ENCODE assay signal across 8 cellular contexts in genomic region chr14:95533391-95533821, GRCh38. TPM values are rescaled to one million over a fixed set of nuclear protein-coding genes. Genes with fewer than 3 reads are reported as not detected.
DNase-seq lines count a peak whose midpoint lies in the region; ATAC-seq and TF ChIP-seq lines count a peak whose summit lies in the region.

No MANE protein-coding gene starts in this region.

- H3K9me1 ChIP-seq in IMR-90 (ENCODE audit: insufficient read depth, low read length): peaks cover 11% of the 10 kb centered on the region

- H3K9me3 ChIP-seq in CD4-positive, alpha-beta T cell (ENCODE audit: control insufficient read depth, low read length): no peaks in the 10 kb centered on the region
- no peaks in the 10 kb centered on the region for H3K9me3 ChIP-seq in IMR-90 (ENCODE audit: control insufficient read depth, insufficient read depth, low read length)
- no peaks in the 10 kb centered on the region for H3K9me3 ChIP-seq in SJCRH30 (replicated peaks)
- no peaks in the 10 kb centered on the region for H3K9me3 ChIP-seq in endodermal cell (ENCODE audit: control insufficient read depth, low read length)
- no peaks in the 10 kb centered on the region for H3K9me3 ChIP-seq in neuron (ENCODE audit: low read length)

- 0% methylated on average over 2 of the region's 10 CpGs; no CpG with 5 or more reads in 1 of the 2 experiments for WGBS in IMR-90 (ENCODE audit: extremely low coverage in 2 of 2, insufficient read length in 1 of 2), 2 experiments
- WGBS in endodermal cell (ENCODE audit: insufficient coverage in 1 of 2, insufficient read length in 1 of 2), 2 experiments: 22 to 28% methylated on average over 9 to 10 of the region's 10 CpGs

- peak overlapping the region; percentile 85 for H3K27ac Mint-ChIP-seq in CD4-positive, alpha-beta T cell
- H3K27ac Mint-ChIP-seq in endodermal cell: peak overlapping the region; percentile 92

- TF ChIP-seq CTCF in CD4-positive, alpha-beta T cell (IDR thresholded peaks at IDR 0.05): no peak
- TF ChIP-seq CTCF in IMR-90 (conservative IDR thresholded peaks at IDR 0.05; ENCODE audit: low read depth, low read length) (no peak), endodermal cell (conservative IDR thresholded peaks at IDR 0.05) (no peak)

- no peak for TF ChIP-seq RAD21 in IMR-90 (IDR thresholded peaks at IDR 0.05; ENCODE audit: low read length)

- H3K4me3 ChIP-seq in IMR-90 (ENCODE audit: insufficient read depth, low read depth, low read length): peak overlapping the region; percentile 62
- H3K4me3 ChIP-seq in SJCRH30: peak overlapping the region; percentile 96
- H3K4me3 ChIP-seq in endodermal cell (ENCODE audit: low read length): peak overlapping the region; percentile 87
- peak overlapping the region; percentile 99 for H3K4me3 ChIP-seq in neuron (ENCODE audit: low read length)

- peak overlapping the region; percentile 72 for H3K56ac ChIP-seq in IMR-90 (ENCODE audit: extremely low read depth, insufficient read depth, low read length)

- H3K27me3 Mint-ChIP-seq in CD4-positive, alpha-beta T cell: no peaks in the 10 kb centered on the region
- no peaks in the 10 kb centered on the region for H3K27me3 Mint-ChIP-seq in endodermal cell (ENCODE audit: insufficient read depth)

- no TSS peak for BruUV-seq in IMR-90 (replicated peaks; lab: Mats Ljungman, UMichigan)

- H3K36me3 ChIP-seq in IMR-90 (ENCODE audit: control insufficient read depth, insufficient read depth, low read length): no peaks in the 10 kb centered on the region
- H3K36me3 ChIP-seq in SJCRH30: peaks cover 6% of the 10 kb centered on the region
- peaks cover 18% of the 10 kb centered on the region for H3K36me3 ChIP-seq in endodermal cell (ENCODE audit: control insufficient read depth, insufficient read depth, low read length)
- H3K36me3 ChIP-seq in neuron (ENCODE audit: insufficient read depth, low read length): no peaks in the 10 kb centered on the region

- peak overlapping the region; percentile 2 for H2AFZ ChIP-seq in IMR-90 (replicated peaks; ENCODE audit: low read length, poor library complexity)
- H2AFZ ChIP-seq in neuron (ENCODE audit: low read depth, low read length): peak overlapping the region; percentile 37

- peak overlapping the region; percentile 97 for H3K14ac ChIP-seq in IMR-90 (replicated peaks; ENCODE audit: low read depth, low read length)

- H3K4ac ChIP-seq in IMR-90 (ENCODE audit: low read depth, low read length): peak overlapping the region; percentile 95

- peak overlapping the region; percentile 87 for H3K23ac ChIP-seq in IMR-90 (ENCODE audit: low read depth, low read length)

- intact Hi-C loops in CD4-positive, alpha-beta T cell (cut with DNase I, micrococcal nuclease): loop anchor here in 1 of 2 experiments (10.0 kb wide), 1 partner anchor 219 kb away; the partner anchor contains the start of gene CLMN
- intact Hi-C loops in IMR-90 (cut with micrococcal nuclease): loop anchor here (5.0 to 10.0 kb wide), 4 partner anchors 309 to 931 kb away; no protein-coding TSS in a partner anchor

- H3K4me3 Mint-ChIP-seq in CD4-positive, alpha-beta T cell: peak overlapping the region; percentile 94
- peak overlapping the region; percentile 80 for H3K4me3 Mint-ChIP-seq in endodermal cell

- no peak for ATAC-seq in CD4-positive, alpha-beta T cell (ENCODE audit: poor library complexity)
- ATAC-seq in IMR-90 (ENCODE audit: low read depth) (no peak), GM19328 (IDR thresholded peaks at IDR 0.05; ENCODE audit: unreplicated experiment) (no peak), GM18867 (IDR thresholded peaks at IDR 0.05; ENCODE audit: unreplicated experiment) (no peak), HG03342 (IDR thresholded peaks at IDR 0.05; ENCODE audit: unreplicated experiment) (no peak)

- dilution Hi-C loops in IMR-90 (cut with HindIII; ENCODE audit: low sequenced_read_pairs, unreplicated experiment): no loop called here

- peaks cover 32% of the 10 kb centered on the region for H4K20me1 ChIP-seq in IMR-90 (ENCODE audit: insufficient read depth, low read length)

- H3K27ac ChIP-seq in CD4-positive, alpha-beta T cell (ENCODE audit: low read depth, low read length): peak overlapping the region; percentile 78
- H3K27ac ChIP-seq in IMR-90 (ENCODE audit: insufficient read depth, low read length) (peak overlapping the region; percentile 90), SJCRH30 (peak overlapping the region; percentile 87), endodermal cell (ENCODE audit: low read depth, low read length) (peak overlapping the region; percentile 63)

- POLR2A ChIA-PET in CD4-positive, alpha-beta T cell (lab: Charles Lee): interaction anchor here (1.9 to 4.5 kb wide), 6 partner anchors 9 to 376 kb away, joined by 5 to 45 read pairs (median 16); partner anchors contain the start of genes DICER1 and SYNE3
- POLR2A ChIA-PET in IMR-90 (lab: Charles Lee; ENCODE audit: unreplicated experiment): interaction anchor here (1.0 to 1.1 kb wide), 2 partner anchors 17 to 91 kb away, joined by 3 to 8 read pairs; partner anchors contain the start of gene SYNE3

- peak overlapping the region; percentile 87 for H4K91ac ChIP-seq in IMR-90 (ENCODE audit: insufficient read depth, low read depth, low read length)

- H3K18ac ChIP-seq in IMR-90 (ENCODE audit: low read depth, low read length): no peak overlapping the region

- H2AK5ac ChIP-seq in IMR-90 (ENCODE audit: low read depth, low read length): peak overlapping the region; percentile 87

- peak overlapping the region; percentile 28 to 73; a peak in 3 of 4 replicates for H4K8ac ChIP-seq in IMR-90 (ENCODE audit: low read depth in 2 of 2, low read length in 2 of 2)

- no peak for DNase-seq in CD4-positive, alpha-beta T cell
- peak; percentile 65 for DNase-seq in IMR-90
- DNase-seq in SJCRH30: peak; percentile 56 to 68
- DNase-seq in endodermal cell: peak; percentile 54

- CTCF ChIA-PET in CD4-positive, alpha-beta T cell (lab: Charles Lee): interaction anchor here (1.4 to 3.0 kb wide), 2 partner anchors 17 to 91 kb away, joined by 10 to 17 read pairs; partner anchors contain the start of gene SYNE3
- CTCF ChIA-PET in IMR-90 (lab: Yijun Ruan, JAX): interaction anchor here (0.6 to 1.7 kb wide), 5 partner anchors 20 to 1126 kb away, joined by 3 to 5 read pairs (median 3); no protein-coding TSS in a partner anchor

- TF ChIP-seq POLR2A in IMR-90 (IDR thresholded peaks at IDR 0.05; ENCODE audit: low read depth, low read length): peak; percentile 33; the same call in 1 of the 2 replicates

- peaks cover 16% of the 10 kb centered on the region for H3K36me3 Mint-ChIP-seq in CD4-positive, alpha-beta T cell (ENCODE audit: low read depth)
- H3K36me3 Mint-ChIP-seq in endodermal cell (ENCODE audit: low read depth): peaks cover 8% of the 10 kb centered on the region

- peak overlapping the region; percentile 70 for H2BK5ac ChIP-seq in IMR-90 (ENCODE audit: low read depth, low read length, poor library complexity, severe bottlenecking)

- peak overlapping the region; percentile 95 for H2AK9ac ChIP-seq in IMR-90 (replicated peaks; ENCODE audit: low read depth, low read length, poor library complexity)

- H3K27me3 ChIP-seq in CD4-positive, alpha-beta T cell (ENCODE audit: control insufficient read depth, insufficient read depth, low read length): no peaks in the 10 kb centered on the region
- no peaks in the 10 kb centered on the region for H3K27me3 ChIP-seq in IMR-90 (ENCODE audit: control insufficient read depth, insufficient read depth, low read length)
- H3K27me3 ChIP-seq in SJCRH30: no peaks in the 10 kb centered on the region
- no peaks in the 10 kb centered on the region for H3K27me3 ChIP-seq in endodermal cell (ENCODE audit: control insufficient read depth, insufficient read depth, low read length, poor library complexity, severe bottlenecking)
- H3K27me3 ChIP-seq in neuron (ENCODE audit: insufficient read depth, low read length): no peaks in the 10 kb centered on the region

- peak overlapping the region; percentile 43; the same call in 1 of the 3 replicates for H2BK15ac ChIP-seq in IMR-90 (ENCODE audit: low read depth, low read length)

- H3K79me1 ChIP-seq in IMR-90 (ENCODE audit: low read depth in 1 of 2, low read length in 2 of 2): peaks cover 24 to 64% of the 10 kb centered on the region in 2 experiments

- in situ Hi-C loops in IMR-90 (cut with MboI; ENCODE audit: low sequenced_read_pairs): loop anchor here (25.0 kb wide), 1 partner anchor 729 kb away; the partner anchor contains the start of gene BDKRB1

- H2BK120ac ChIP-seq in IMR-90 (ENCODE audit: low read depth, low read length): peak overlapping the region; percentile 66

- H3K4me1 Mint-ChIP-seq in CD4-positive, alpha-beta T cell (ENCODE audit: low read depth): peaks cover 64% of the 10 kb centered on the region
- H3K4me1 Mint-ChIP-seq in endodermal cell: peaks cover 47% of the 10 kb centered on the region

- peak overlapping the region; percentile 61 for H4K5ac ChIP-seq in IMR-90 (ENCODE audit: low read depth, low read length)

- peak overlapping the region; percentile 21; the same call in 1 of the 2 replicates for H2BK20ac ChIP-seq in IMR-90 (ENCODE audit: low read depth, low read length)

- peak overlapping the region; percentile 81 for H3K9ac ChIP-seq in IMR-90 (ENCODE audit: low read depth, low read length)
- H3K9ac ChIP-seq in endodermal cell (ENCODE audit: extremely low read depth, low read length, poor library complexity, severe bottlenecking): peak overlapping the region; percentile 84

- H3K4me1 ChIP-seq in IMR-90 (ENCODE audit: control insufficient read depth, insufficient read depth, low read length): peaks cover 13% of the 10 kb centered on the region
- peaks cover 12% of the 10 kb centered on the region for H3K4me1 ChIP-seq in SJCRH30
- peaks cover 3% of the 10 kb centered on the region for H3K4me1 ChIP-seq in endodermal cell (ENCODE audit: control insufficient read depth, insufficient read depth, low read length)
- peaks cover 46% of the 10 kb centered on the region for H3K4me1 ChIP-seq in neuron (ENCODE audit: insufficient read depth, low read length)

- no peaks in the 10 kb centered on the region for H3K9me3 Mint-ChIP-seq in CD4-positive, alpha-beta T cell
- H3K9me3 Mint-ChIP-seq in endodermal cell: no peaks in the 10 kb centered on the region

- H3K4me2 ChIP-seq in IMR-90 (ENCODE audit: low read depth, low read length): peak overlapping the region; percentile 97

RNA-seq across cellular contexts. Expression of gene GLRX5, which starts 1.4 kb away (rescaled TPM):
- 10 to 100 TPM; 11.3 to 11.9 TPM for total RNA-seq in CD4-positive, alpha-beta T cell
- 32.4 and 59.2 TPM in 2 replicates for total RNA-seq in IMR-90 (2012; rRNA removed)
- 31.7 and 40.4 TPM in 2 replicates for polyA plus RNA-seq in IMR-90 (2012; rRNA removed)
- 13.3 and 15.9 TPM in 2 replicates for polyA plus RNA-seq in IMR-90 (2012; cell fraction: cytosol; rRNA removed)
- 5.0 and 14.4 TPM in 2 replicates for polyA plus RNA-seq in IMR-90 (2012; cell fraction: nucleus; rRNA removed; ENCODE audit: low replicate concordance)
- total RNA-seq in SJCRH30 (2014; rRNA removed; shearing (Covaris generic)): 130 and 132 TPM in 2 replicates
- 10 to 100 TPM; 62.4 to 63.4 TPM for total RNA-seq in endodermal cell
- polyA plus RNA-seq in endodermal cell (2013, experiment 1 of 2): 73.3 TPM
- 69.6 TPM for polyA plus RNA-seq in endodermal cell (2013, experiment 2 of 2)

RNA-seq across cellular contexts. Expression of gene SYNE3, which starts 17.0 kb away (rescaled TPM):
- total RNA-seq in CD4-positive, alpha-beta T cell: 10 to 100 TPM; 29.4 to 31.4 TPM
- total RNA-seq in IMR-90 (2012; rRNA removed) (5.0 TPM in 2 replicates), endodermal cell (1 to 10 TPM; 1.0 to 5.2 TPM)
- polyA plus RNA-seq in IMR-90 (2012; rRNA removed): 2.9 and 3.1 TPM in 2 replicates
- 1.9 and 2.6 TPM in 2 replicates for polyA plus RNA-seq in IMR-90 (2012; cell fraction: cytosol; rRNA removed)
- 6.1 and 7.9 TPM in 2 replicates for polyA plus RNA-seq in IMR-90 (2012; cell fraction: nucleus; rRNA removed; ENCODE audit: low replicate concordance)
- 34.1 and 34.5 TPM in 2 replicates for total RNA-seq in SJCRH30 (2014; rRNA removed; shearing (Covaris generic))
- 0.61 TPM for polyA plus RNA-seq in endodermal cell (2013, experiment 1 of 2)
- 0.87 TPM for polyA plus RNA-seq in endodermal cell (2013, experiment 2 of 2)

Comparison
In these comparisons a context has a peak if more than half of its experiments do, and no peak if none do; other contexts are left out.
1. DNase-seq: peak in IMR-90 (single experiment), SJCRH30 (2 of 2) and endodermal cell (single experiment); none in CD4-positive, alpha-beta T cell (0 of 10).
2. Peak in every context shown above with its lines, with median percentiles within 50 percentile points of each other: H3K27ac ChIP-seq and H3K4me3 ChIP-seq.